In genomic region chr9:101533334-101534187, GRCh38 we compare ENCODE assay signal across 8 cellular contexts. TPM values are rescaled to one million over a fixed set of nuclear protein-coding genes. Genes with fewer than 3 reads are reported as not detected.
DNase-seq lines count a peak whose midpoint lies in the region; ATAC-seq and TF ChIP-seq lines count a peak whose summit lies in the region.

Gene RNF20, plus strand, starts transcription at chr9:101533853. Its CDS starts 1,571 bp downstream, at chr9:101535424.

- peak within 1 kb of the TSS; percentile 87 for H2AFZ ChIP-seq in KMS-11 (ENCODE audit: low read depth)

- H3K27ac ChIP-seq in KMS-11 (peak within 1 kb of the TSS; percentile 78), Peyer's patch (peak within 1 kb of the TSS; percentile 84 to 97 (median 94)), muscle layer of colon (ENCODE audit: low read depth, low read length) (peak within 1 kb of the TSS; percentile 83)

- no peaks in the 10 kb centered on the region for H3K27me3 ChIP-seq in KMS-11 (ENCODE audit: insufficient read depth, low read depth)
- no peaks in the 10 kb centered on the region for H3K27me3 ChIP-seq in Peyer's patch
- no peaks in the 10 kb centered on the region for H3K27me3 ChIP-seq in muscle layer of colon (ENCODE audit: control insufficient read depth in 1 of 2, insufficient read depth in 2 of 2, low read length in 2 of 2)

- H3K9ac ChIP-seq in KMS-11 (peak within 1 kb of the TSS; percentile 71), muscle layer of colon (ENCODE audit: low read length) (peak within 1 kb of the TSS; percentile 89)

- no peak for TF ChIP-seq POLR2A in Peyer's patch (IDR thresholded peaks at IDR 0.05)

- H3K36me3 ChIP-seq in KMS-11 (ENCODE audit: insufficient read depth) (no peaks in the 10 kb centered on the region), Peyer's patch (peaks cover 0 to 7% (median 0%) of the 10 kb centered on the region in 3 donors), muscle layer of colon (ENCODE audit: insufficient read depth, low read length) (peaks cover 31% of the 10 kb centered on the region)

- H3K4me2 ChIP-seq in KMS-11, result peak within 1 kb of the TSS; percentile 66

- H3K9me3 ChIP-seq in Peyer's patch (no peaks in the 10 kb centered on the region), muscle layer of colon (ENCODE audit: low read length) (no peaks in the 10 kb centered on the region)

- H4K20me1 ChIP-seq in KMS-11 (ENCODE audit: insufficient read depth), result no peaks in the 10 kb centered on the region

- H3K79me2 ChIP-seq in KMS-11 (ENCODE audit: insufficient read depth, low read depth), result peaks cover 24% of the 10 kb centered on the region; the same call in 1 of the 2 replicates

- TF ChIP-seq CTCF in KMS-11 (conservative IDR thresholded peaks at IDR 0.05; ENCODE audit: low read depth, low read length) (no peak), Peyer's patch (IDR thresholded peaks at IDR 0.05) (no peak)

- H3K4me3 ChIP-seq in KMS-11 (IDR thresholded peaks at IDR 0.05; ENCODE audit: insufficient read depth, low read depth, low read length) (no peak within 1 kb of the TSS), Peyer's patch (peak within 1 kb of the TSS; percentile 57 to 85 (median 70)), muscle layer of colon (ENCODE audit: low read depth in 1 of 2, low read length in 2 of 2) (peak within 1 kb of the TSS; percentile 56 to 99)

- ATAC-seq in GM21737 (IDR thresholded peaks at IDR 0.05; ENCODE audit: unreplicated experiment), result peak; percentile 98
- peak; percentile 99 for ATAC-seq in esophagus mucosa

- DNase-seq in DMS53 treated with DMSO at 0.1 percent for 48 hours (lab: John Stamatoyannopoulos, UW; ENCODE audit: unreplicated experiment) (peak; percentile 95), Peyer's patch (peak; percentile 100)
- peak; percentile 99 to 100 for DNase-seq in activated T-cell treated with anti-CD3 and anti-CD28 coated beads, Interleukin-2, amount 50 U/mL, for 48 hours
- DNase-seq in stimulated activated CD8-positive, alpha-beta memory T cell treated with anti-CD3 and anti-CD28 coated beads, Interleukin-7, amount 100 ng/mL, for 24 hours (ENCODE audit: low read depth), result peak; percentile 99

- no peaks in the 10 kb centered on the region for H3K4me1 ChIP-seq in KMS-11 (ENCODE audit: low read depth, poor library complexity, severe bottlenecking)
- peaks cover 0 to 25% (median 0%) of the 10 kb centered on the region in 4 donors for H3K4me1 ChIP-seq in Peyer's patch
- H3K4me1 ChIP-seq in muscle layer of colon (ENCODE audit: insufficient read depth, low read length), result peaks cover 34% of the 10 kb centered on the region

RNA-seq across cellular contexts. Expression of gene RNF20, which starts in this region (rescaled TPM):
- 10 to 100 TPM; 14.1 to 35.5 (median 16.1) TPM for total RNA-seq in Peyer's patch
- total RNA-seq in esophagus mucosa, result 36.9 TPM
